34 cellular contexts compared by ENCODE assay signal in genomic region chr10:28781296-28781695, GRCh38.
"Had no signal": no experiment of that assay in that cellular context is flagged by ENCODE, and none has a peak within 500 bp of the region (broad histone marks: within the 10 kb centered on the region; RNA-seq: fewer than 3 reads in every experiment).

No MANE protein-coding gene starts in this region.

- DNase-seq: activated B cell treated with CpG ODN at 0.5 μM for 24 hours; activated CD4-positive, alpha-beta memory T cell treated with anti-CD3 and anti-CD28 coated beads for 36 hours; activated CD4-positive, alpha-beta T cell treated with anti-CD3 and anti-CD28 coated beads for 4 hours; activated CD4-positive, alpha-beta T cell treated with anti-CD3 and anti-CD28 coated beads, Interleukin-2, amount 10 ng/mL, durations not matched to agents 24 days and 14 days; activated CD4-positive, alpha-beta T cell treated with anti-CD3 and anti-CD28 coated beads, Interleukin-2, amount 50 U/mL, for 1 hour; activated CD4-positive, alpha-beta T cell treated with anti-CD3 and anti-CD28 coated beads, Interleukin-2, amount 50 U/mL, for 4 hours; activated CD4-positive, CD25-positive, alpha-beta regulatory T cell treated with anti-CD3 and anti-CD28 coated beads, Interleukin-2, amount 50 U/mL, for 72 hours; activated CD8-positive, alpha-beta memory T cell treated with anti-CD3 and anti-CD28 coated beads, Interleukin-2, amount 50 U/mL, for 4 hours; activated CD8-positive, alpha-beta T cell treated with anti-CD3 and anti-CD28 coated beads for 36 hours; activated effector memory CD4-positive, alpha-beta T cell treated with anti-CD3 and anti-CD28 coated beads, Interleukin-2, amount 50 U/mL, for 16 hours; activated gamma-delta T cell treated with Interleukin-2 at 50 U/mL for 16 hours; activated naive CD4-positive, alpha-beta T cell; activated naive CD4-positive, alpha-beta T cell treated with anti-CD3 and anti-CD28 coated beads for 36 hours; activated naive CD4-positive, alpha-beta T cell treated with anti-CD3 and anti-CD28 coated beads, Interleukin-2, amount 50 U/mL, for 16 hours; activated naive CD8-positive, alpha-beta T cell treated with anti-CD3 and anti-CD28 coated beads for 36 hours; activated T-cell treated with anti-CD3 and anti-CD28 coated beads for 4 hours; activated T-cell treated with anti-CD3 and anti-CD28 coated beads, Interleukin-2, amount 50 U/mL, for 1 hour; activated T-cell treated with anti-CD3 and anti-CD28 coated beads, Interleukin-2, amount 50 U/mL, for 4 hours; activated T-cell treated with anti-CD3 and anti-CD28 coated beads, Interleukin-2, amount 50 U/mL, for 72 hours; adrenal gland; amniotic stem cell; aorta; body of pancreas; brain microvascular endothelial cell; central memory CD4-positive, alpha-beta T cell; T-helper 1 cell; T-helper 2 cell; T-helper 9 cell had no signal

- H3K27ac ChIP-seq: adrenal gland, body of pancreas, brain microvascular endothelial cell, breast epithelium, VCaP had no signal

- H3K27me3 ChIP-seq: adrenal gland, body of pancreas, brain microvascular endothelial cell, breast epithelium had no signal

- H3K4me1 ChIP-seq: adrenal gland, body of pancreas, breast epithelium had no signal

- FAIRE-seq: astrocyte, TTC549 had no signal

- H3K4me3 ChIP-seq: adrenal gland, body of pancreas, breast epithelium had no signal

- H3K9me3 ChIP-seq: adrenal gland, body of pancreas, breast epithelium had no signal

- ATAC-seq: activated CD8-positive, alpha-beta T cell treated with anti-CD3 and anti-CD28 coated beads for 36 hours; activated naive CD4-positive, alpha-beta T cell treated with anti-CD3 and anti-CD28 coated beads, Interleukin-2, amount 50 U/mL, for 72 hours; activated T-cell treated with anti-CD3 and anti-CD28 coated beads, Interleukin-2, amount 50 U/mL, for 4 hours; activated T-cell treated with anti-CD3 and anti-CD28 coated beads, Interleukin-2, amount 50 U/mL, for 72 hours; activated T-helper 17 cell treated with anti-CD3 and anti-CD28 coated beads, Interleukin-2, amount 50 U/mL, for 72 hours; body of pancreas had no signal

- H3K36me3 ChIP-seq: adrenal gland, brain microvascular endothelial cell, breast epithelium had no signal
